10 cellular contexts compared by ENCODE assay signal in genomic region chr9:107755267-107755666, GRCh38.
DNase-seq lines count a peak whose midpoint lies in the region; ATAC-seq and TF ChIP-seq lines count a peak whose summit lies in the region.
"Had no signal": no experiment of that assay in that cellular context is flagged by ENCODE, and none has a peak within 500 bp of the region (broad histone marks: within the 10 kb centered on the region; RNA-seq: fewer than 3 reads in every experiment).

No MANE protein-coding gene starts in this region.

- ATAC-seq in GM19452 (IDR thresholded peaks at IDR 0.05; ENCODE audit: unreplicated experiment) (no peak), HG02938 (IDR thresholded peaks at IDR 0.05; ENCODE audit: unreplicated experiment) (no peak)

- DNase-seq in CD1c-positive myeloid dendritic cell (ENCODE audit: extremely low spot score) (peak; percentile 80), MV-4-11 (lab: John Stamatoyannopoulos, UW) (peak; percentile 77), chondrocyte (ENCODE audit: low spot score) (no peak), lung microvascular endothelial cell (ENCODE audit: low read depth in 2 of 2) (peak; percentile 12 to 90), NCI-H1930 (lab: John Stamatoyannopoulos, UW) (no peak), pons (ENCODE audit: low spot score) (no peak)
- DNase-seq: CD4-positive, alpha-beta T cell; ovary had no signal

- no peak for TF ChIP-seq CTCF in chondrocyte (IDR thresholded peaks at IDR 0.05)

- peaks cover 3% of the 10 kb centered on the region for H3K9me3 Mint-ChIP-seq in chondrocyte (ENCODE audit: low read depth)

- no peaks in the 10 kb centered on the region for H3K36me3 Mint-ChIP-seq in chondrocyte (ENCODE audit: low read depth)

- H3K27ac Mint-ChIP-seq in chondrocyte (ENCODE audit: unreplicated experiment), result peak overlapping the region; percentile 84
- H3K27ac Mint-ChIP-seq: CD4-positive, alpha-beta T cell had no signal

- H3K4me3 Mint-ChIP-seq in chondrocyte (ENCODE audit: unreplicated experiment), result no peak overlapping the region
- H3K4me3 Mint-ChIP-seq: CD4-positive, alpha-beta T cell had no signal

- no peaks in the 10 kb centered on the region for H3K27me3 Mint-ChIP-seq in chondrocyte (ENCODE audit: low read depth)
- H3K27me3 Mint-ChIP-seq: CD4-positive, alpha-beta T cell had no signal

- H3K4me1 Mint-ChIP-seq in chondrocyte (ENCODE audit: low read depth), result peaks cover 38% of the 10 kb centered on the region

Comparison
In these comparisons a context has a peak if more than half of its experiments do, and no peak if none do; other contexts are left out.
1. DNase-seq: peak in CD1c-positive myeloid dendritic cell (single experiment), MV-4-11 (single experiment) and lung microvascular endothelial cell (2 of 2); none in chondrocyte (single experiment), NCI-H1930 (0 of 2) and pons (single experiment).